In the genomic region with DNA sequence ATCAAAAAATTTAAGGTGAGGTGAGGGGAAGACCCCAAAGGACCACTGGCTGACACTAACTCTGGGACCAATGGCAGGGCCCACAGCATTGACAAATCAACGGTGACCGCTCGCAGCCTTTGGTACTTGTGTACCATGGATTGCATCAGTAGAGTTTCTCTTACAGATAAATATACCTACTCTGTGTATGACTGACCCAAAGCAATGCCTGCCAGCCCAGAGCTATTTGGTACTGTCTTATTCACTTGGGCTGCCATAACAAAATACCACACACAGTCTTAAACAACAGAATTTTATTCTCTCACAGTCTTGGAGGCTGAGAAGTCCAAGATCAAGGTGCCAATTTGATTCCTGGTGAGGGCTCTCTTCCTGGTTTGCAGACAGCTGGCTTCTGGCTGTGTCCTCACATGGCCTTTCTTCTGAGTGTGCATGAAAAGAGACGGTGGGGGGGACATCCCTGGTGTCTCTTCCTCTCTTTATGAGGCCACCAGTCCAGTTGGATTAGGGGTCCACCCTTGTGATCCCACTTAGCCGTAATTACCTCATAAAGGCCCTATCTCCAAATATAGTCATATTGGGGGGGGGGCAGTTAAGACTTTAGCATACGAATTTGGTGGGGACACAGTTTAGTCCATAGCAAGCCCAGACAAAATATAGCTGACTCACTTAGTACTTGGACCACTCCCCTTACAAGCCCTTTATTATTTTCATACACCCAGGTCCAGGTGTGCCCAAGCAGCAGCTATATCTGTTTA, we compare ENCODE assay signal across 11 cellular contexts.
DNase-seq lines count a peak whose midpoint lies in the region; ATAC-seq lines count a peak whose summit lies in the region.
"Had no signal": no experiment of that assay in that cellular context is flagged by ENCODE, and none has a peak within 500 bp of the region (broad histone marks: within the 10 kb centered on the region; RNA-seq: fewer than 3 reads in every experiment).

No MANE protein-coding gene starts in this region.

- H3K4me3 Mint-ChIP-seq in T-helper 17 cell: peak overlapping the region; percentile 74

- no peaks in the 10 kb centered on the region for H3K27me3 Mint-ChIP-seq in T-helper 17 cell

- no peaks in the 10 kb centered on the region for H3K36me3 Mint-ChIP-seq in T-helper 17 cell (ENCODE audit: low read depth)

- H3K27ac ChIP-seq in effector memory CD4-positive, alpha-beta T cell (ENCODE audit: insufficient read depth, low read length, poor library complexity, severe bottlenecking): no peak overlapping the region

- H3K27ac Mint-ChIP-seq in T-helper 17 cell: peak overlapping the region; percentile 43

- peaks cover 28% of the 10 kb centered on the region for H3K4me1 ChIP-seq in effector memory CD4-positive, alpha-beta T cell (ENCODE audit: control insufficient read depth, insufficient read depth, low read length, poor library complexity, severe bottlenecking)
- H3K4me1 ChIP-seq: Caco-2 had no signal

- intact Hi-C loops in left colon (cut with DNase I, micrococcal nuclease): no loop called here

- H3K9me3 ChIP-seq in T-helper 17 cell (ENCODE audit: control insufficient read depth, low read length, poor library complexity, severe bottlenecking): no peaks in the 10 kb centered on the region
- no peaks in the 10 kb centered on the region for H3K9me3 ChIP-seq in effector memory CD4-positive, alpha-beta T cell (ENCODE audit: control insufficient read depth, low read length)
- H3K9me3 ChIP-seq: Caco-2 had no signal

- no peak for ATAC-seq in T-helper 17 cell
- peak; percentile 72 for ATAC-seq in left colon
- no peak for ATAC-seq in GM19395 (IDR thresholded peaks at IDR 0.05; ENCODE audit: unreplicated experiment)

- H3K36me3 ChIP-seq in effector memory CD4-positive, alpha-beta T cell (ENCODE audit: control insufficient read depth, insufficient read depth, low read length): no peaks in the 10 kb centered on the region

- H3K4me1 Mint-ChIP-seq in T-helper 17 cell: peaks cover 51% of the 10 kb centered on the region

- no peak overlapping the region for H3K4me3 ChIP-seq in effector memory CD4-positive, alpha-beta T cell (ENCODE audit: insufficient read depth, low read depth, low read length, poor library complexity, severe bottlenecking)

- peak; percentile 9 to 23 for DNase-seq in NCI-H526 (lab: John Stamatoyannopoulos, UW)
- DNase-seq in NCI-H526 treated with DMSO at 0.1 percent for 48 hours (lab: John Stamatoyannopoulos, UW): no peak
- DNase-seq in DMS 273 treated with DMSO at 0.1 percent for 48 hours (lab: John Stamatoyannopoulos, UW): peak; percentile 54
- no peak for DNase-seq in T-helper 17 cell
- DNase-seq in left colon: peak in 1 of 2 donors; percentile 24
- DNase-seq in epidermal melanocyte (ENCODE audit: insufficient read length, low spot score): no peak
- DNase-seq in effector memory CD4-positive, alpha-beta T cell: no peak
- DNase-seq: Caco-2, NCI-H226, occipital lobe had no signal

- H3K27me3 ChIP-seq in effector memory CD4-positive, alpha-beta T cell (replicated peaks; ENCODE audit: control insufficient read depth, insufficient read depth, low read length, poor library complexity, severe bottlenecking): no peaks in the 10 kb centered on the region

Comparison
In these comparisons a context has a peak if more than half of its experiments do, and no peak if none do; other contexts are left out.
1. DNase-seq: peak in NCI-H526 (2 of 2) and DMS 273 treated with DMSO at 0.1 percent for 48 hours (single experiment); none in NCI-H526 treated with DMSO at 0.1 percent for 48 hours (single experiment), T-helper 17 cell (0 of 3), epidermal melanocyte (single experiment) and effector memory CD4-positive, alpha-beta T cell (0 of 3).